9 cellular contexts compared by ENCODE assay signal in the genomic region with DNA sequence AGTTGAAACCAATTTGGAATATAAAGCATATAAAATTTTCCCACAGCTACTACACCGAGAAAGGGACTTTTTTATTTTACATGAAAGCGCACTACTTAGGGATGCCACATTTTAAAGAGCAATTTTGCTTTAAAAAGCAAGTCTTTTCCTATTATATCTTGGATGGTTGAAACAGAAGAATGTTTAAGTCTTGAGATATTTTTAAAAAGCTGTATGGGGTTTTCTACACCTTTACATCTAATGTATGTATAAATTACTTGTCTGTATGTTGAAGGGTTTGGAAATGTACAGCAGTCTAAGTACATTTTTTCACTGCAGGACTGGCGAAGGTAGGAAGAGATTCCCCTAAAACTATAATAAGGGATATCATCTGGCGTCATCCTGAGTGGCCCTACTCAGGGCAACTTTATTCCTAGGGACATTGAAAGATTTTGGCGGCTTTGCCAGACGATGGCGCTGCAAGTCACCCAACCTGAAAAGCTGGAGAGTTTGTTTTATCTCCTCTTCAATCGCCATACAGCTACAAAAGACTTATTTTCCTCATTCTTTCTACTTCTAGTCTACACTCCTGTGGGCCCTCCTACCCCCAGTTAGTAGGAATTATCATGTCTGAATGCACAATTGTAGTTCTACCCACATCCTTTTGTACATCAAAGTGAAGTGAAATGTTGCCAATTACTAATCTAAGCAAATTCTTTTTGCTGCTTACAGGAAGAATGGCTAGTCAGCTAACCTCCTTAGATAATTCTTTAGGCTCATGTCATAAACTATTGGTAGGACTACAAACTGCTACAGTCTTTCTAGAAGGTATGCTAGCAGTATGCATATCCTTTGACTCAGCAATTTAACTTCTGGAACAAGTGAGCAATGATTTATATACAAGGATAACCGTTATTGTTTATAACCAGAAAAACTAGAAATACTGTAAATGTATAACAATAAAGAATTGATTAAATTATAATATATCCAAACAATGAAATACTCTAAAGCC. TPM values are rescaled to one million over a fixed set of nuclear protein-coding genes. Genes with fewer than 3 reads are reported as not detected.
DNase-seq lines count a peak whose midpoint lies in the region; ATAC-seq, FAIRE-seq and TF ChIP-seq lines count a peak whose summit lies in the region.
"Had no signal": no experiment of that assay in that cellular context is flagged by ENCODE, and none has a peak within 500 bp of the region (broad histone marks: within the 10 kb centered on the region; RNA-seq: fewer than 3 reads in every experiment).

No MANE protein-coding gene starts in this region.

- H3K56ac ChIP-seq in H1 (replicated peaks; ENCODE audit: insufficient read length, low read depth, low read length), result no peak overlapping the region

- peak overlapping the region; percentile 100 for H3K27ac Mint-ChIP-seq in CD4-positive, alpha-beta T cell
- H3K27ac Mint-ChIP-seq in activated CD8-positive, alpha-beta T cell treated with anti-CD3 and anti-CD28 coated beads, Interleukin-2, amount 10 ng/mL, durations not matched to agents 7 days and 5 days, result peak overlapping the region; percentile 99

- 12% methylated on average over 9 of the region's 9 CpGs; no CpG with 5 or more reads in 1 of the 2 experiments for WGBS in H1 (ENCODE audit: extremely low coverage in 1 of 2, insufficient coverage in 1 of 2, insufficient read length in 1 of 2, insufficient replicate concordance in 2 of 2, low coverage in 1 of 2, low lambda C conversion rate in 2 of 2, missing lambda C conversion rate in 1 of 2), 2 experiments
- WGBS in mesenchymal stem cell, result 1% methylated on average over 6 of the region's 9 CpGs

- ATAC-seq in CD4-positive, alpha-beta T cell (ENCODE audit: poor library complexity), result peak; percentile 47
- peak; percentile 36 for ATAC-seq in GM19455 (IDR thresholded peaks at IDR 0.05; ENCODE audit: unreplicated experiment)
- peak; percentile 37 for ATAC-seq in HG03575 (IDR thresholded peaks at IDR 0.05; ENCODE audit: extremely low read depth, insufficient number of reproducible peaks, low FRiP score, unreplicated experiment)
- peak; percentile 31 for ATAC-seq in activated CD8-positive, alpha-beta T cell treated with anti-CD3 and anti-CD28 coated beads, Interleukin-2, amount 10 ng/mL, durations not matched to agents 7 days and 5 days

- CTCF ChIA-PET in CD4-positive, alpha-beta T cell (lab: Charles Lee), result interaction anchor here (0.6 to 2.2 kb wide), 30 partner anchors 9 to 603 kb away, joined by 3 to 22 read pairs (median 4); a partner anchor contains a TSS
- CTCF ChIA-PET in activated CD8-positive, alpha-beta T cell treated with anti-CD3 and anti-CD28 coated beads, Interleukin-2, amount 10 ng/mL, durations not matched to agents 7 days and 5 days (lab: Charles Lee), result interaction anchor here (0.6 to 4.7 kb wide), 41 partner anchors 8 to 603 kb away, joined by 3 to 40 read pairs (median 4); a partner anchor contains a TSS
- CTCF ChIA-PET in H1 (lab: Charles Lee; ENCODE audit: partially characterized antibody), result interaction anchor here (0.6 to 3.3 kb wide), 35 partner anchors 12 to 790 kb away, joined by 3 to 19 read pairs (median 4); no protein-coding TSS in a partner anchor

- no peak overlapping the region for H3K4ac ChIP-seq in H1 (replicated peaks; ENCODE audit: insufficient read length, low read depth, low read length)
- no peak overlapping the region for H3K4ac ChIP-seq in mesenchymal stem cell (ENCODE audit: low read depth in 1 of 2, low read length in 2 of 2)

- no peaks in the 10 kb centered on the region for H3K9me3 Mint-ChIP-seq in CD4-positive, alpha-beta T cell
- no peaks in the 10 kb centered on the region for H3K9me3 Mint-ChIP-seq in activated CD8-positive, alpha-beta T cell treated with anti-CD3 and anti-CD28 coated beads, Interleukin-2, amount 10 ng/mL, durations not matched to agents 7 days and 5 days (ENCODE audit: insufficient read depth)

- H3K79me1 ChIP-seq in H1 (ENCODE audit: low read depth, low read length) (no peaks in the 10 kb centered on the region), mesenchymal stem cell (replicated peaks; ENCODE audit: low read length, poor library complexity, severe bottlenecking) (peaks cover 8% of the 10 kb centered on the region)

- H3K79me2 ChIP-seq in H1 (ENCODE audit: control insufficient read depth in 1 of 2, insufficient read depth in 2 of 2, low read length in 2 of 2), result peaks cover 0 to 24% of the 10 kb centered on the region in 2 experiments; a peak in 2 of 4 replicates

- no peak overlapping the region for H2BK120ac ChIP-seq in H1 (replicated peaks; ENCODE audit: low read depth, low read length)
- H2BK120ac ChIP-seq in mesenchymal stem cell (ENCODE audit: low read depth, low read length), result no peak overlapping the region

- H4K5ac ChIP-seq in H1 (ENCODE audit: insufficient read length, low read depth, low read length), result no peak overlapping the region

- peak; percentile 47 to 71 (median 62) for DNase-seq in CD4-positive, alpha-beta T cell
- DNase-seq in NCI-H82 treated with DMSO at 0.1 percent for 48 hours (lab: John Stamatoyannopoulos, UW; ENCODE audit: unreplicated experiment) (peak; percentile 64), H1 (ENCODE audit: low read depth in 1 of 2, low spot score in 2 of 2) (peak; percentile 41 to 81), mesenchymal stem cell (peak; percentile 90)
- DNase-seq in activated CD8-positive, alpha-beta T cell treated with anti-CD3 and anti-CD28 coated beads, Interleukin-2, amount 10 ng/mL, durations not matched to agents 7 days and 5 days, result peak; percentile 81
- peak; percentile 38 to 46 for DNase-seq in stimulated activated CD8-positive, alpha-beta memory T cell treated with anti-CD3 and anti-CD28 coated beads, Interleukin-15, amount 100 ng/mL, for 48 hours (ENCODE audit: low read depth in 2 of 2)

- intact Hi-C loops in CD4-positive, alpha-beta T cell (cut with DNase I, micrococcal nuclease), result loop anchor here (1.0 to 10.0 kb wide), 10 partner anchors 9 to 1298 kb away; a partner anchor contains a TSS

- no peak overlapping the region for H2BK15ac ChIP-seq in H1 (ENCODE audit: low read length)
- H2BK15ac ChIP-seq in mesenchymal stem cell (ENCODE audit: low read depth, poor library complexity, severe bottlenecking), result no peak overlapping the region

- peak overlapping the region; percentile 85 to 95 for H3K4me2 ChIP-seq in H1 (ENCODE audit: insufficient read depth in 1 of 2, low read depth in 2 of 2, low read length in 2 of 2)
- peak overlapping the region; percentile 54 for H3K4me2 ChIP-seq in mesenchymal stem cell (ENCODE audit: low read length, poor library complexity, severe bottlenecking)

- H4K91ac ChIP-seq in H1 (replicated peaks; ENCODE audit: insufficient read length, low read length) (no peak overlapping the region), mesenchymal stem cell (ENCODE audit: low read length) (no peak overlapping the region)

- H3K27ac ChIP-seq in CD4-positive, alpha-beta T cell (ENCODE audit: low read depth, low read length), result peak overlapping the region; percentile 98
- H3K27ac ChIP-seq in H1 (ENCODE audit: low read depth, low read length) (no peak overlapping the region), mesenchymal stem cell (ENCODE audit: low read length, poor library complexity, severe bottlenecking) (peak overlapping the region; percentile 47)

- POLR2A ChIA-PET in CD4-positive, alpha-beta T cell (lab: Charles Lee), result interaction anchor here (0.8 to 2.5 kb wide), 19 partner anchors 7 to 1132 kb away, joined by 3 to 25 read pairs (median 4); a partner anchor contains a TSS
- POLR2A ChIA-PET in activated CD8-positive, alpha-beta T cell treated with anti-CD3 and anti-CD28 coated beads, Interleukin-2, amount 10 ng/mL, durations not matched to agents 7 days and 5 days (lab: Charles Lee), result interaction anchor here (0.8 to 2.5 kb wide), 4 partner anchors 8 to 412 kb away, joined by 5 to 20 read pairs (median 12); a partner anchor contains a TSS
- POLR2A ChIA-PET in H1 (lab: Charles Lee; ENCODE audit: partially characterized antibody), result interaction anchor here (1.0 kb wide), 2 partner anchors 11 to 30 kb away, joined by 3 read pairs; no protein-coding TSS in a partner anchor

- H2AFZ ChIP-seq in H1 (ENCODE audit: low read length) (peak overlapping the region; percentile 98), mesenchymal stem cell (ENCODE audit: low read depth, low read length) (no peak overlapping the region)

- no peak overlapping the region for H4K8ac ChIP-seq in H1 (ENCODE audit: extremely low read depth, insufficient read depth, low read length)
- H4K8ac ChIP-seq in mesenchymal stem cell (ENCODE audit: low read length), result no peak overlapping the region

- no peaks in the 10 kb centered on the region for H4K20me1 ChIP-seq in H1 (replicated peaks in 1 of 2; ENCODE audit: control insufficient read depth in 1 of 2, insufficient read depth in 2 of 2, low read length in 2 of 2)

- H3K4me1 ChIP-seq in H1 (replicated peaks in 1 of 4; ENCODE audit: control insufficient read depth in 3 of 4, insufficient read depth in 4 of 4, low read length in 3 of 4) (no peaks in the 10 kb centered on the region; a peak in 1 of 7 replicates), mesenchymal stem cell (ENCODE audit: control insufficient read depth, insufficient read depth, low read depth, low read length) (no peaks in the 10 kb centered on the region)

- peak; percentile 69 for FAIRE-seq in H1 (lab: Jason Lieb, UNC)
- FAIRE-seq: endometrium had no signal

- H3K23me2 ChIP-seq in H1 (ENCODE audit: low read depth, low read length), result peaks cover 5% of the 10 kb centered on the region; the same call in 1 of the 2 replicates

- TF ChIP-seq EP300 in H1 (IDR thresholded peaks at IDR 0.05; ENCODE audit: borderline replicate concordance in 1 of 2, low read depth in 2 of 2, low read length in 2 of 2), result no peak

- H3K36me3 ChIP-seq in H1 (ENCODE audit: control insufficient read depth in 2 of 4, insufficient read depth in 4 of 4, low read length in 3 of 4) (no peaks in the 10 kb centered on the region), mesenchymal stem cell (ENCODE audit: control insufficient read depth in 1 of 2, insufficient read depth in 2 of 2, low read depth in 1 of 2, low read length in 2 of 2) (peaks cover 0 to 4% of the 10 kb centered on the region in 2 experiments)

- H3K36me3 Mint-ChIP-seq in CD4-positive, alpha-beta T cell (ENCODE audit: low read depth), result peaks cover 16% of the 10 kb centered on the region
- peaks cover 3% of the 10 kb centered on the region for H3K36me3 Mint-ChIP-seq in activated CD8-positive, alpha-beta T cell treated with anti-CD3 and anti-CD28 coated beads, Interleukin-2, amount 10 ng/mL, durations not matched to agents 7 days and 5 days (ENCODE audit: low read depth)

- H3K14ac ChIP-seq in H1 (ENCODE audit: insufficient read length) (no peak overlapping the region), mesenchymal stem cell (ENCODE audit: low read length in 2 of 2) (no peak overlapping the region)

- H2BK5ac ChIP-seq in H1 (ENCODE audit: low read depth, low read length), result no peak overlapping the region
- no peak overlapping the region for H2BK5ac ChIP-seq in mesenchymal stem cell (ENCODE audit: low read depth, low read length, poor library complexity, severe bottlenecking)

- H3K9ac ChIP-seq in H1 (replicated peaks in 1 of 4; ENCODE audit: extremely low read depth in 1 of 4, low read depth in 3 of 4, low read length in 3 of 4) (no peak overlapping the region; a peak in 2 of 7 replicates), mesenchymal stem cell (ENCODE audit: low read length) (peak overlapping the region; percentile 87)

- H3K23ac ChIP-seq in H1 (ENCODE audit: insufficient read length) (no peak overlapping the region), mesenchymal stem cell (ENCODE audit: low read length in 2 of 2) (no peak overlapping the region)

- no peak overlapping the region for H3K18ac ChIP-seq in H1 (ENCODE audit: extremely low read depth, low read length)
- no peak overlapping the region for H3K18ac ChIP-seq in mesenchymal stem cell (ENCODE audit: low read depth in 1 of 2, low read length in 2 of 2)

- TF ChIP-seq RAD21 in H1 (IDR thresholded peaks at IDR 0.05 in 1 of 2, conservative IDR thresholded peaks at IDR 0.05 in 1 of 2; ENCODE audit: low read depth in 2 of 2, low read length in 2 of 2), result peak; percentile 77

- peak overlapping the region; percentile 98 for H3K4me3 Mint-ChIP-seq in CD4-positive, alpha-beta T cell
- peak overlapping the region; percentile 97 for H3K4me3 Mint-ChIP-seq in activated CD8-positive, alpha-beta T cell treated with anti-CD3 and anti-CD28 coated beads, Interleukin-2, amount 10 ng/mL, durations not matched to agents 7 days and 5 days

- H3K27me3 Mint-ChIP-seq in CD4-positive, alpha-beta T cell, result no peaks in the 10 kb centered on the region
- no peaks in the 10 kb centered on the region for H3K27me3 Mint-ChIP-seq in activated CD8-positive, alpha-beta T cell treated with anti-CD3 and anti-CD28 coated beads, Interleukin-2, amount 10 ng/mL, durations not matched to agents 7 days and 5 days (ENCODE audit: low read depth)

- no peak overlapping the region for H2AK5ac ChIP-seq in H1 (ENCODE audit: low read depth, low read length)
- H2AK5ac ChIP-seq in mesenchymal stem cell (ENCODE audit: low read length, severe bottlenecking), result no peak overlapping the region

- TF ChIP-seq POLR2A in H1 (IDR thresholded peaks at IDR 0.05; ENCODE audit: control extremely low read depth in 1 of 2, low read depth in 2 of 2, low read length in 2 of 2), result no peak; a peak in 1 of 3 replicates

- peak overlapping the region; percentile 44 to 93 (median 81) for H3K4me3 ChIP-seq in H1 (ENCODE audit: extremely low read depth in 1 of 4, insufficient read depth in 2 of 4, low read depth in 3 of 4, low read length in 4 of 4)
- H3K4me3 ChIP-seq in mesenchymal stem cell (ENCODE audit: insufficient read depth in 1 of 2, low read depth in 1 of 2, low read length in 2 of 2), result peak overlapping the region; percentile 87 to 94

- H3K4me1 Mint-ChIP-seq in CD4-positive, alpha-beta T cell (ENCODE audit: low read depth), result peaks cover 46% of the 10 kb centered on the region
- H3K4me1 Mint-ChIP-seq in activated CD8-positive, alpha-beta T cell treated with anti-CD3 and anti-CD28 coated beads, Interleukin-2, amount 10 ng/mL, durations not matched to agents 7 days and 5 days (ENCODE audit: low read depth), result peaks cover 50% of the 10 kb centered on the region

- no peaks in the 10 kb centered on the region for H3K27me3 ChIP-seq in CD4-positive, alpha-beta T cell (ENCODE audit: control insufficient read depth, insufficient read depth, low read length)
- H3K27me3 ChIP-seq in H1 (replicated peaks in 1 of 4; ENCODE audit: control insufficient read depth in 3 of 4, extremely low read depth in 1 of 4, insufficient read depth in 3 of 4, low read length in 3 of 4) (no peaks in the 10 kb centered on the region), mesenchymal stem cell (ENCODE audit: control insufficient read depth in 1 of 2, insufficient read depth in 1 of 2, low read length in 2 of 2) (no peaks in the 10 kb centered on the region)

- peak; percentile 90 for TF ChIP-seq CTCF in CD4-positive, alpha-beta T cell (IDR thresholded peaks at IDR 0.05)
- peak; percentile 48 to 77 (median 69) for TF ChIP-seq CTCF in H1 (IDR thresholded peaks at IDR 0.05; ENCODE audit: control extremely low read depth in 1 of 3, insufficient read depth in 1 of 3, low read depth in 1 of 3, low read length in 3 of 3)

- no peaks in the 10 kb centered on the region for H3K9me3 ChIP-seq in CD4-positive, alpha-beta T cell (ENCODE audit: control insufficient read depth, low read length)
- H3K9me3 ChIP-seq in H1 (ENCODE audit: insufficient read depth in 2 of 2, low read depth in 1 of 2, low read length in 1 of 2) (no peaks in the 10 kb centered on the region), mesenchymal stem cell (ENCODE audit: control insufficient read depth, low read length) (no peaks in the 10 kb centered on the region)

- H2BK12ac ChIP-seq in H1 (ENCODE audit: low read depth, low read length) (no peak overlapping the region), mesenchymal stem cell (ENCODE audit: low read length in 2 of 2) (no peak overlapping the region)

- H2BK20ac ChIP-seq in H1 (ENCODE audit: low read length), result no peak overlapping the region

RNA-seq across cellular contexts. Expression of a gene that starts 0.8 kb away (rescaled TPM):
- total RNA-seq in CD4-positive, alpha-beta T cell, result 10 to 100 TPM in 1 of 2 experiments, 1 to 10 TPM in 1; 9.5 to 10.2 TPM
- 10 to 100 TPM; 15.7 to 16.7 TPM for total RNA-seq in activated CD8-positive, alpha-beta T cell treated with anti-CD3 and anti-CD28 coated beads, Interleukin-2, amount 10 ng/mL, durations not matched to agents 7 days and 5 days
- total RNA-seq in H1 (2021; fragmentation: NEBNext Ultra II Directional; extraction: Animal tissue kit (Norgen Biotek cat#: 25700)), result 11.1 and 11.7 TPM in 2 replicates
- polyA plus RNA-seq in H1 (2011; rRNA removed), result 3.1 and 3.9 TPM in 2 replicates
- polyA plus RNA-seq in H1 (2011; cell fraction: cytosol; rRNA removed), result 4.3 TPM
- polyA plus RNA-seq in H1 (2011; cell fraction: nucleus; rRNA removed), result 4.3 TPM
- 3.5 to 6.0 TPM (median 3.9 TPM) in 4 replicates for polyA plus RNA-seq in H1 (2012, experiment 1 of 2)
- 0.47 TPM for polyA plus RNA-seq in H1 (2012, experiment 2 of 2)
- polyA plus RNA-seq in H1 (2013, experiment 1 of 2), result 7.1 TPM
- 6.9 TPM for polyA plus RNA-seq in H1 (2013, experiment 2 of 2)
- 7.5 and 11.7 TPM in 2 replicates for polyA minus RNA-seq in H1 (2011; rRNA and poly(A)+ RNA removed)
- polyA minus RNA-seq in H1 (2011; cell fraction: cytosol; rRNA and poly(A)+ RNA removed), result 6.2 TPM
- 32.4 TPM for polyA minus RNA-seq in H1 (2011; cell fraction: nucleus; rRNA and poly(A)+ RNA removed)
- polyA plus RNA-seq in mesenchymal stem cell (2013, experiment 1 of 2), result 7.6 TPM
- 8.3 TPM for polyA plus RNA-seq in mesenchymal stem cell (2013, experiment 2 of 2)

RNA-seq across cellular contexts. Expression of a gene that starts 7.2 kb away (rescaled TPM):
- 1 to 10 TPM; 9.0 to 9.2 TPM for total RNA-seq in CD4-positive, alpha-beta T cell
- total RNA-seq in activated CD8-positive, alpha-beta T cell treated with anti-CD3 and anti-CD28 coated beads, Interleukin-2, amount 10 ng/mL, durations not matched to agents 7 days and 5 days, result 10 to 100 TPM; 23.4 to 25.2 TPM
- total RNA-seq in H1 (2021; fragmentation: NEBNext Ultra II Directional; extraction: Animal tissue kit (Norgen Biotek cat#: 25700)), result 25.8 and 32.8 TPM in 2 replicates
- polyA plus RNA-seq in H1 (2011; rRNA removed), result 5.4 and 8.8 TPM in 2 replicates
- polyA plus RNA-seq in H1 (2011; cell fraction: cytosol; rRNA removed), result 11.4 TPM
- 5.2 TPM for polyA plus RNA-seq in H1 (2011; cell fraction: nucleus; rRNA removed)
- 14.2 to 21.4 TPM (median 17.7 TPM) in 4 replicates for polyA plus RNA-seq in H1 (2012, experiment 1 of 2)
- 0.93 TPM for polyA plus RNA-seq in H1 (2012, experiment 2 of 2)
- polyA plus RNA-seq in H1 (2013, experiment 1 of 2), result 25.8 TPM
- 31.0 TPM for polyA plus RNA-seq in H1 (2013, experiment 2 of 2)
- 37.7 and 47.5 TPM in 2 replicates for polyA minus RNA-seq in H1 (2011; rRNA and poly(A)+ RNA removed)
- polyA minus RNA-seq in H1 (2011; cell fraction: cytosol; rRNA and poly(A)+ RNA removed), result 17.6 TPM
- 24.7 TPM for polyA minus RNA-seq in H1 (2011; cell fraction: nucleus; rRNA and poly(A)+ RNA removed)
- 48.6 TPM for polyA plus RNA-seq in mesenchymal stem cell (2013, experiment 1 of 2)
- polyA plus RNA-seq in mesenchymal stem cell (2013, experiment 2 of 2), result 46.9 TPM
